ENCODE assay signal across 7 cellular contexts in the genomic region with DNA sequence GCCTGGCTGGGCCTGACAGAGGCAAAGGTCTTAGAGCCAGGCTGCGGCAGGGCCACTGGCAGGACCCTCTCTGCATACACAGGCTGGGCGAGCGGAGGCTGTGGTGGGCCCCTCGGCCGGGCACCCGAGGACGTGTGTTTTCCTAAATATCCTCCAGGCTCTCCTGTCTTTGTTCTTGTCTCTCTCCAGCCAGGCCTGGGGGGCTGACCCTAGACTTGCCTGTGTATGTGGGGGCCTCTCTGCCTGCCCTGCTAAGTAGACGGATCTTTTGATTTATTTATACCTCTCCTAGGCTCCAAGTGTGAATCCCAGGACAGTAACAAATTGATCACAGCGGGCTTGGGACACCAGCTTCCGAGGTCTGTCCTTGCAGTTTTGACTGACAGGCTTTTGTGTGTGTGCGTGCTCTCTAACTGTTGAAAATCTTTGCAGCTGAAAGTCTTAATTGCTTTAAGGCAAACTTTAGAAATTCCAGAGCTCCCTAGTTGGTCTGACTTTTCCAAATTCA. TPM values are rescaled to one million over a fixed set of nuclear protein-coding genes. Genes with fewer than 3 reads are reported as not detected.
A peak's percentile ranks its signal among the peaks of the same experiment; 100 is the strongest.
DNase-seq lines count a peak whose midpoint lies in the region; ATAC-seq lines count a peak whose summit lies in the region.

No MANE protein-coding gene starts in this region.

- ATAC-seq in HG02642 (IDR thresholded peaks at IDR 0.05; ENCODE audit: poor library complexity, unreplicated experiment): peak; percentile 4
- no peak for ATAC-seq in GM18511 (IDR thresholded peaks at IDR 0.05; ENCODE audit: unreplicated experiment)

- peak overlapping the region; percentile 43 to 77 (median 64) for H3K4me3 ChIP-seq in skin epidermis

- peak overlapping the region; percentile 50 to 96 (median 89) for H3K27ac ChIP-seq in skin epidermis

- H3K27ac Mint-ChIP-seq in activated CD4-positive, alpha-beta memory T cell treated with anti-CD3 and anti-CD28 coated beads, Interleukin-2, amount 10 ng/mL, durations not matched to agents 7 days and 5 days: no peak overlapping the region

- peaks cover 28% of the 10 kb centered on the region for H3K27me3 Mint-ChIP-seq in activated CD4-positive, alpha-beta memory T cell treated with anti-CD3 and anti-CD28 coated beads, Interleukin-2, amount 10 ng/mL, durations not matched to agents 7 days and 5 days

- peaks cover 3% of the 10 kb centered on the region for H3K36me3 Mint-ChIP-seq in activated CD4-positive, alpha-beta memory T cell treated with anti-CD3 and anti-CD28 coated beads, Interleukin-2, amount 10 ng/mL, durations not matched to agents 7 days and 5 days (ENCODE audit: low read depth)

- DNase-seq in activated CD4-positive, alpha-beta memory T cell treated with anti-CD3 and anti-CD28 coated beads, Interleukin-2, amount 10 ng/mL, durations not matched to agents 7 days and 5 days: no peak
- peak; percentile 25 for DNase-seq in hepatic stellate cell (ENCODE audit: low spot score)
- no peak for DNase-seq in anterior cingulate cortex (lab: John Stamatoyannopoulos, UW)
- no peak for DNase-seq in NOMO-1 treated with dmso at 0.1 percent for 144 hours (lab: John Stamatoyannopoulos, UW; ENCODE audit: unreplicated experiment)

- POLR2A ChIA-PET in activated CD4-positive, alpha-beta memory T cell treated with anti-CD3 and anti-CD28 coated beads, Interleukin-2, amount 10 ng/mL, durations not matched to agents 7 days and 5 days (lab: Charles Lee): interaction anchor here (1.0 to 1.2 kb wide), 2 partner anchors 28 to 59 kb away, joined by 3 to 4 read pairs; no protein-coding TSS in a partner anchor

- H3K9me3 Mint-ChIP-seq in activated CD4-positive, alpha-beta memory T cell treated with anti-CD3 and anti-CD28 coated beads, Interleukin-2, amount 10 ng/mL, durations not matched to agents 7 days and 5 days: no peaks in the 10 kb centered on the region

- peak overlapping the region; percentile 98 for H3K4me3 Mint-ChIP-seq in activated CD4-positive, alpha-beta memory T cell treated with anti-CD3 and anti-CD28 coated beads, Interleukin-2, amount 10 ng/mL, durations not matched to agents 7 days and 5 days

- H3K4me1 Mint-ChIP-seq in activated CD4-positive, alpha-beta memory T cell treated with anti-CD3 and anti-CD28 coated beads, Interleukin-2, amount 10 ng/mL, durations not matched to agents 7 days and 5 days: peaks cover 51% of the 10 kb centered on the region

- CTCF ChIA-PET in activated CD4-positive, alpha-beta memory T cell treated with anti-CD3 and anti-CD28 coated beads, Interleukin-2, amount 10 ng/mL, durations not matched to agents 7 days and 5 days (lab: Charles Lee): interaction anchor here (0.7 kb wide), 1 partner anchor 27 kb away, joined by 3 read pairs; no protein-coding TSS in a partner anchor

RNA-seq across cellular contexts. Expression of a gene that starts 1.1 kb away (rescaled TPM):
- 10 to 100 TPM; 16.9 to 18.9 TPM for total RNA-seq in activated CD4-positive, alpha-beta memory T cell treated with anti-CD3 and anti-CD28 coated beads, Interleukin-2, amount 10 ng/mL, durations not matched to agents 7 days and 5 days
